23 cellular contexts compared by ENCODE assay signal in genomic region chr18:41206341-41206740, GRCh38.
"Had no signal": no experiment of that assay in that cellular context is flagged by ENCODE, and none has a peak within 500 bp of the region (broad histone marks: within the 10 kb centered on the region; RNA-seq: fewer than 3 reads in every experiment).

No MANE protein-coding gene starts in this region.

- ATAC-seq: activated CD8-positive, alpha-beta T cell treated with anti-CD3 and anti-CD28 coated beads, Interleukin-2, amount 10 ng/mL, durations not matched to agents 7 days and 5 days; T-helper 17 cell; WTC11 had no signal

- DNase-seq: activated CD4-positive, alpha-beta T cell treated with anti-CD3 and anti-CD28 coated beads for 48 hours; activated CD4-positive, alpha-beta T cell treated with anti-CD3 and anti-CD28 coated beads, Interleukin-2, amount 50 U/mL, for 4 hours; activated CD4-positive, CD25-positive, alpha-beta regulatory T cell treated with anti-CD3 and anti-CD28 coated beads, Interleukin-2, amount 50 U/mL, for 72 hours; activated CD8-positive, alpha-beta memory T cell treated with anti-CD3 and anti-CD28 coated beads, Interleukin-2, amount 50 U/mL, for 48 hours; activated CD8-positive, alpha-beta T cell treated with anti-CD3 and anti-CD28 coated beads, Interleukin-2, amount 10 ng/mL, durations not matched to agents 7 days and 5 days; activated naive CD4-positive, alpha-beta T cell treated with anti-CD3 and anti-CD28 coated beads, Interleukin-2, amount 50 U/mL, for 16 hours; activated naive CD8-positive, alpha-beta T cell treated with anti-CD3 and anti-CD28 coated beads, Interleukin-2, amount 10 ng/mL, durations not matched to agents 7 days and 5 days; activated T-cell treated with anti-CD3 and anti-CD28 coated beads, Interleukin-2, amount 50 U/mL, for 1 hour; adrenal gland; anterior cingulate cortex; cortex of kidney; NCI-H1048; NCI-H1417 treated with DMSO at 0.1 percent for 48 hours; NCI-H1694; NCI-H2029; NCI-H2107; NCI-H2227 treated with DMSO at 0.1 percent for 48 hours; NCI-H446 treated with DMSO at 0.1 percent for 48 hours; NCI-H526 treated with DMSO at 0.1 percent for 48 hours; SIG-M5; T-helper 17 cell; T-helper 9 cell had no signal
